In genomic region chr11:10973416-10973815, GRCh38 we compare ENCODE assay signal across 16 cellular contexts.
DNase-seq lines count a peak whose midpoint lies in the region; ATAC-seq, FAIRE-seq and TF ChIP-seq lines count a peak whose summit lies in the region.
"Had no signal": no experiment of that assay in that cellular context is flagged by ENCODE, and none has a peak within 500 bp of the region (broad histone marks: within the 10 kb centered on the region; RNA-seq: fewer than 3 reads in every experiment).

No MANE protein-coding gene starts in this region.

- DNase-seq in NCI-H82 (lab: John Stamatoyannopoulos, UW) (peak; percentile 25), NCI-H82 treated with DMSO at 0.1 percent for 48 hours (lab: John Stamatoyannopoulos, UW; ENCODE audit: unreplicated experiment) (no peak), NCI-H345 treated with DMSO at 0.1 percent for 48 hours (lab: John Stamatoyannopoulos, UW; ENCODE audit: unreplicated experiment) (peak; percentile 26), medulla oblongata (ENCODE audit: extremely low spot score) (peak; percentile 17), HK-2 (ENCODE audit: unreplicated experiment) (no peak), GM10248 (ENCODE audit: extremely low spot score) (no peak), HTR-8/SVneo (ENCODE audit: insufficient read length, low spot score) (no peak)
- DNase-seq: ACHN; activated CD4-positive, alpha-beta T cell treated with anti-CD3 and anti-CD28 coated beads for 36 hours; effector memory CD4-positive, alpha-beta T cell; left lung; MM.1S; NK-92 treated with Interleukin-12 subunit alpha and Interleukin-12 subunit beta, amount 100 ng/mL, for 24 hours; T-helper 17 cell; testis had no signal

- TF ChIP-seq CTCF in GM10248 (IDR thresholded peaks at IDR 0.05; ENCODE audit: control extremely low read depth, extremely low read depth, low read depth, missing control alignments) = no peak

- no peak for ATAC-seq in GM21381 (IDR thresholded peaks at IDR 0.05; ENCODE audit: unreplicated experiment)
- ATAC-seq: activated CD4-positive, alpha-beta T cell treated with anti-CD3 and anti-CD28 coated beads for 36 hours; left lung; T-helper 17 cell had no signal

- no peak for FAIRE-seq in HTR-8/SVneo (lab: Jason Lieb, UNC)

- POLR2A ChIA-PET in GM10248 (lab: Yijun Ruan, JAX) = no interaction called here

- CTCF ChIA-PET in GM10248 (lab: Yijun Ruan, JAX) = no interaction called here

Comparison
In these comparisons a context has a peak if more than half of its experiments do, and no peak if none do; other contexts are left out.
1. DNase-seq: peak in NCI-H82 (single experiment), NCI-H345 treated with DMSO at 0.1 percent for 48 hours (single experiment) and medulla oblongata (single experiment); none in NCI-H82 treated with DMSO at 0.1 percent for 48 hours (single experiment), HK-2 (single experiment), GM10248 (single experiment) and HTR-8/SVneo (single experiment).